ENCODE assay signal across 14 cellular contexts in the genomic region with DNA sequence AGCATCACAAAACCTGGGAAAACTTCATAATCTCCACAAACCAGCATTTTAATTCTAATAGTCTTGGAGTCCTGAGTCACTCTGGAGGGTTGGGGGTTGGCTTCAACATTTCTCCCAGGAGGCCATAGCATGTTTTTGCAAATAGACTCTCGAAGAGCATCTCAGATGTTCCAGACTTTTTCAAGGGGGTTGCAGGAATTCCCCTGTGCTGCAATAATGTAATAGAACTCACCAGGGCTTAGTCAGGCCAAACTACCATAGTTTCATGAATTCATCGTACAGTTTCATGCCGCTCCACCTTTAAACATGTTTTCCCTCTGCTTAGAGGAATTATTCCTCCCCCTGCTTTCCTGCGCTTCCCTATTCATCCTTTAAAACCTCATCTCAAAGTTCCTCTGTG.
DNase-seq lines count a peak whose midpoint lies in the region; ATAC-seq and TF ChIP-seq lines count a peak whose summit lies in the region.
"Had no signal": no experiment of that assay in that cellular context is flagged by ENCODE, and none has a peak within 500 bp of the region (broad histone marks: within the 10 kb centered on the region; RNA-seq: fewer than 3 reads in every experiment).

No MANE protein-coding gene starts in this region.

- H3K27ac ChIP-seq in gastroesophageal sphincter (peak overlapping the region in 3 of 4 donors; percentile 36 to 46 (median 43)), skin epidermis (peak overlapping the region in 13 of 21 experiments; percentile 5 to 71 (median 34)), testis (no peak overlapping the region)

- no peak for TF ChIP-seq CTCF in gastroesophageal sphincter (IDR thresholded peaks at IDR 0.05)
- TF ChIP-seq CTCF in testis (IDR thresholded peaks at IDR 0.05): no peak

- H3K4me3 ChIP-seq in gastroesophageal sphincter (no peak overlapping the region), skin epidermis (no peak overlapping the region), testis (no peak overlapping the region)

- H3K27me3 ChIP-seq in gastroesophageal sphincter: no peaks in the 10 kb centered on the region
- no peaks in the 10 kb centered on the region for H3K27me3 ChIP-seq in testis

- intact Hi-C loops in testis (cut with DNase I; ENCODE audit: low total_unique reads): no loop called here

- H3K9me3 ChIP-seq in gastroesophageal sphincter: no peaks in the 10 kb centered on the region
- no peaks in the 10 kb centered on the region for H3K9me3 ChIP-seq in testis

- H3K36me3 ChIP-seq in gastroesophageal sphincter: no peaks in the 10 kb centered on the region
- no peaks in the 10 kb centered on the region for H3K36me3 ChIP-seq in testis (ENCODE audit: low read depth, missing control alignments)

- no peak for TF ChIP-seq POLR2A in gastroesophageal sphincter (IDR thresholded peaks at IDR 0.05)
- TF ChIP-seq POLR2A in testis (IDR thresholded peaks at IDR 0.05): no peak

- DNase-seq in GM03348 (ENCODE audit: low spot score) (peak; percentile 24), amniotic epithelial cell (ENCODE audit: low read depth) (peak; percentile 64), testis (no peak), NCI-H1105 treated with DMSO at 0.1 percent for 48 hours (lab: John Stamatoyannopoulos, UW) (no peak)
- DNase-seq: CD4-positive, alpha-beta T cell; Kasumi-1; NCI-H187; NCI-H2171; NCI-H446; NK-92 treated with Interleukin-12 subunit alpha and Interleukin-12 subunit beta, amount 100 ng/mL, for 24 hours; SHP77 treated with DMSO at 0.1 percent for 48 hours had no signal

- 27 to 52% methylated on average over 4 of the region's 4 CpGs for WGBS in gastroesophageal sphincter (ENCODE audit: low coverage in 1 of 2), 2 donors
- 55 to 95% methylated on average over 4 of the region's 4 CpGs for WGBS in testis, 2 donors

- ATAC-seq in gastroesophageal sphincter (peak; percentile 73), HG03432 (IDR thresholded peaks at IDR 0.05; ENCODE audit: unreplicated experiment) (no peak)

- no peak for TF ChIP-seq EP300 in gastroesophageal sphincter (IDR thresholded peaks at IDR 0.05)

- H3K4me1 ChIP-seq in gastroesophageal sphincter: no peaks in the 10 kb centered on the region
- H3K4me1 ChIP-seq in testis: peaks cover 9% of the 10 kb centered on the region

Comparison
In these comparisons a context has a peak if more than half of its experiments do, and no peak if none do; other contexts are left out.
1. DNase-seq: peak in GM03348 (single experiment) and amniotic epithelial cell (single experiment); none in testis (single experiment) and NCI-H1105 treated with DMSO at 0.1 percent for 48 hours (single experiment).
2. H3K27ac ChIP-seq: peak in gastroesophageal sphincter (3 of 4) and skin epidermis (13 of 21); none in testis (0 of 2).